Comparison of ENCODE assay signal across 19 cellular contexts in genomic region chr14:84857571-84857970, GRCh38.
A peak's percentile ranks its signal among the peaks of the same experiment; 100 is the strongest.
DNase-seq lines count a peak whose midpoint lies in the region; ATAC-seq and TF ChIP-seq lines count a peak whose summit lies in the region.
"Had no signal": no experiment of that assay in that cellular context is flagged by ENCODE, and none has a peak within 500 bp of the region (broad histone marks: within the 10 kb centered on the region; RNA-seq: fewer than 3 reads in every experiment).

No MANE protein-coding gene starts in this region.

- CTCF ChIA-PET in RWPE1 (lab: Yijun Ruan, JAX) = interaction anchor here (0.6 to 0.7 kb wide), 2 partner anchors 16 to 71 kb away, joined by 3 to 5 read pairs; no protein-coding TSS in a partner anchor

- POLR2A ChIA-PET in RWPE1 (lab: Yijun Ruan, JAX; ENCODE audit: low non-redundant PET) = no interaction called here

- no peak overlapping the region for H3K4me3 Mint-ChIP-seq in mesothelial cell of epicardium
- no peak overlapping the region for H3K4me3 Mint-ChIP-seq in activated T-cell treated with anti-CD3 and anti-CD28 coated beads, Interleukin-2, amount 50 U/mL, for 4 hours
- H3K4me3 Mint-ChIP-seq: CD8-positive, alpha-beta memory T cell had no signal

- DNase-seq in HPDE6-E6E7 (ENCODE audit: extremely low spot score) = peak; percentile 64
- peak; percentile 64 for DNase-seq in RWPE1 (ENCODE audit: low spot score)
- DNase-seq in epithelial cell of esophagus (ENCODE audit: low read depth) = peak; percentile 84
- DNase-seq in kidney glomerular epithelial cell (lab: John Stamatoyannopoulos, UW) = peak; percentile 14
- DNase-seq in mesothelial cell of epicardium (ENCODE audit: low spot score in 2 of 2, unreplicated experiment in 2 of 2) = no peak
- no peak for DNase-seq in A172 (ENCODE audit: low spot score)
- no peak for DNase-seq in activated T-cell treated with anti-CD3 and anti-CD28 coated beads, Interleukin-2, amount 50 U/mL, for 4 hours
- DNase-seq: ACHN; C1 segment of cervical spinal cord; CD8-positive, alpha-beta memory T cell; DND-41; NCI-H1092 treated with DMSO at 0.1 percent for 48 hours; NCI-H187; NCI-H2107; NCI-H2227 treated with DMSO at 0.1 percent for 48 hours; NCI-H524; RPMI8226; SJCRH30 had no signal

- peaks cover 12% of the 10 kb centered on the region for H3K9me3 Mint-ChIP-seq in mesothelial cell of epicardium
- H3K9me3 Mint-ChIP-seq in activated T-cell treated with anti-CD3 and anti-CD28 coated beads, Interleukin-2, amount 50 U/mL, for 4 hours = peaks cover 22% of the 10 kb centered on the region

- no peaks in the 10 kb centered on the region for H3K36me3 Mint-ChIP-seq in mesothelial cell of epicardium
- H3K36me3 Mint-ChIP-seq in activated T-cell treated with anti-CD3 and anti-CD28 coated beads, Interleukin-2, amount 50 U/mL, for 4 hours (ENCODE audit: insufficient read depth) = no peaks in the 10 kb centered on the region
- H3K36me3 Mint-ChIP-seq: CD8-positive, alpha-beta memory T cell had no signal

- peaks cover 15% of the 10 kb centered on the region for H3K4me1 Mint-ChIP-seq in mesothelial cell of epicardium
- no peaks in the 10 kb centered on the region for H3K4me1 Mint-ChIP-seq in activated T-cell treated with anti-CD3 and anti-CD28 coated beads, Interleukin-2, amount 50 U/mL, for 4 hours (ENCODE audit: low read depth)
- H3K4me1 Mint-ChIP-seq: CD8-positive, alpha-beta memory T cell had no signal

- no peak overlapping the region for H3K4me3 ChIP-seq in epithelial cell of esophagus (ENCODE audit: low read length)
- H3K4me3 ChIP-seq: HAP-1, SJCRH30 had no signal

- no peaks in the 10 kb centered on the region for H3K27me3 Mint-ChIP-seq in mesothelial cell of epicardium (ENCODE audit: low read depth)
- H3K27me3 Mint-ChIP-seq in activated T-cell treated with anti-CD3 and anti-CD28 coated beads, Interleukin-2, amount 50 U/mL, for 4 hours (ENCODE audit: low read depth) = no peaks in the 10 kb centered on the region
- H3K27me3 Mint-ChIP-seq: CD8-positive, alpha-beta memory T cell had no signal

- H3K27ac Mint-ChIP-seq in mesothelial cell of epicardium = no peak overlapping the region
- H3K27ac Mint-ChIP-seq: CD8-positive, alpha-beta memory T cell had no signal

- TF ChIP-seq CTCF in RWPE1 (conservative IDR thresholded peaks at IDR 0.05; ENCODE audit: low read depth) (no peak), epithelial cell of esophagus (IDR thresholded peaks at IDR 0.05; ENCODE audit: insufficient read depth, low read depth, low read length, missing control alignments) (no peak), mesothelial cell of epicardium (IDR thresholded peaks at IDR 0.05; ENCODE audit: unreplicated experiment) (no peak)

- no peak for ATAC-seq in activated T-cell treated with anti-CD3 and anti-CD28 coated beads, Interleukin-2, amount 50 U/mL, for 4 hours

- no peak overlapping the region for H3K27ac ChIP-seq in RWPE1
- H3K27ac ChIP-seq: SJCRH30 had no signal

Comparison
In these comparisons a context has a peak if more than half of its experiments do, and no peak if none do; other contexts are left out.
1. DNase-seq: peak in HPDE6-E6E7 (single experiment), RWPE1 (single experiment), epithelial cell of esophagus (single experiment) and kidney glomerular epithelial cell (single experiment); none in mesothelial cell of epicardium (0 of 2), A172 (single experiment) and activated T-cell treated with anti-CD3 and anti-CD28 coated beads, Interleukin-2, amount 50 U/mL, for 4 hours (single experiment).